Comparison of ENCODE assay signal across 8 cellular contexts in genomic region chr7:134865001-134865845, GRCh38.
DNase-seq lines count a peak whose midpoint lies in the region; ATAC-seq, FAIRE-seq and TF ChIP-seq lines count a peak whose summit lies in the region.

No MANE protein-coding gene starts in this region.

- RAD21 ChIA-PET in GM12878 (lab: Charles Lee; ENCODE audit: unreplicated experiment), result interaction anchor here (0.6 to 2.4 kb wide), 6 partner anchors 35 to 236 kb away, joined by 3 to 7 read pairs (median 3); no protein-coding TSS in a partner anchor

- CTCF ChIA-PET in GM12878 (lab: Yijun Ruan, JAX) (interaction anchor here (0.8 to 1.8 kb wide), 6 partner anchors 14 to 371 kb away, joined by 3 to 8 read pairs (median 4); no protein-coding TSS in a partner anchor), Calu3 (lab: Charles Lee) (no interaction called here)

- no peak overlapping the region for H3K4me3 Mint-ChIP-seq in Calu3 (ENCODE audit: low read depth, unreplicated experiment)

- 1% methylated on average over 9 of the region's 9 CpGs for WGBS in GM12878 (ENCODE audit: insufficient coverage, insufficient replicate concordance, low lambda C conversion rate, missing lambda C conversion rate)
- WGBS in aorta, 2 donors, result 9 to 12% methylated on average over 9 of the region's 9 CpGs

- H3K27ac ChIP-seq in GM12878 (ENCODE audit: control insufficient read depth, insufficient read depth) (no peak overlapping the region), muscle layer of duodenum (ENCODE audit: low read length) (peak overlapping the region; percentile 82), aorta (ENCODE audit: low read depth in 1 of 2, low read length in 2 of 2) (peak overlapping the region; percentile 73 to 90)

- H3K9me3 Mint-ChIP-seq in Calu3 (ENCODE audit: low read depth, unreplicated experiment), result no peaks in the 10 kb centered on the region

- no peak overlapping the region for H3K4me3 ChIP-seq in GM12878
- H3K4me3 ChIP-seq in muscle layer of duodenum (ENCODE audit: low read depth in 1 of 2, low read length in 2 of 2), result peak overlapping the region; percentile 20 to 30
- no peak overlapping the region for H3K4me3 ChIP-seq in aorta (ENCODE audit: low read length in 2 of 2)

- TF ChIP-seq CTCF in GM12878 (IDR thresholded peaks at IDR 0.05 in 2 of 3, conservative IDR thresholded peaks at IDR 0.05 in 1 of 3; ENCODE audit: control insufficient read depth in 2 of 3, extremely low read depth in 1 of 3, insufficient read depth in 1 of 3, low read depth in 3 of 3, low read length in 3 of 3) (no peak), Calu3 (IDR thresholded peaks at IDR 0.05; ENCODE audit: unreplicated experiment) (no peak)

- no peaks in the 10 kb centered on the region for H3K79me2 ChIP-seq in GM12878 (ENCODE audit: control insufficient read depth, insufficient read depth, low read length)

- in situ Hi-C loops in GM12878 (cut with MboI), result no loop called here

- no peak for TF ChIP-seq POLR2A in GM12878 (IDR thresholded peaks at IDR 0.05; ENCODE audit: low read depth, low read length)

- no TSS peak for BruUV-seq in GM12878 (replicated peaks; lab: Mats Ljungman, UMichigan)
- BruUV-seq in Calu3 (replicated peaks; lab: Mats Ljungman, UMichigan), result no TSS peak

- peak overlapping the region; percentile 23 for H2AFZ ChIP-seq in GM12878 (ENCODE audit: control insufficient read depth, low read depth, low read length)

- POLR2A ChIA-PET in GM12878 (lab: Charles Lee), result no interaction called here

- no peaks in the 10 kb centered on the region for H3K27me3 Mint-ChIP-seq in Calu3 (ENCODE audit: unreplicated experiment)

- H3K27ac Mint-ChIP-seq in Calu3 (ENCODE audit: unreplicated experiment), result no peak overlapping the region

- no peaks in the 10 kb centered on the region for H3K36me3 ChIP-seq in GM12878 (ENCODE audit: control insufficient read depth in 2 of 2, insufficient read depth in 2 of 2, low read length in 1 of 2)
- H3K36me3 ChIP-seq in muscle layer of duodenum (ENCODE audit: control insufficient read depth in 1 of 2, insufficient read depth in 2 of 2, low read length in 2 of 2), result peaks cover 9 to 17% of the 10 kb centered on the region in 2 donors
- peaks cover 2 to 4% of the 10 kb centered on the region in 2 donors for H3K36me3 ChIP-seq in aorta (ENCODE audit: control insufficient read depth in 1 of 2, insufficient read depth in 2 of 2, low read length in 1 of 2)

- H3K4me1 ChIP-seq in GM12878 (ENCODE audit: control insufficient read depth, insufficient read depth, low read length) (no peaks in the 10 kb centered on the region), muscle layer of duodenum (ENCODE audit: control insufficient read depth in 1 of 2, insufficient read depth in 2 of 2, low read length in 2 of 2) (peaks cover 18 to 52% of the 10 kb centered on the region in 2 donors), aorta (ENCODE audit: control insufficient read depth in 1 of 2, insufficient read depth in 2 of 2, low read length in 2 of 2) (peaks cover 2 to 41% of the 10 kb centered on the region in 2 donors)

- H3K9ac ChIP-seq in GM12878 (ENCODE audit: control insufficient read depth, insufficient read depth, low read length), result no peak overlapping the region

- H4K20me1 ChIP-seq in GM12878 (ENCODE audit: control insufficient read depth, insufficient read depth), result no peaks in the 10 kb centered on the region

- FAIRE-seq in GM12878 (lab: Jason Lieb, UNC), result peak; percentile 44

- no peak for TF ChIP-seq RAD21 in GM12878 (IDR thresholded peaks at IDR 0.05; ENCODE audit: insufficient read depth, low read depth, low read length)

- H3K9me3 ChIP-seq in GM12878 (replicated peaks; ENCODE audit: control insufficient read depth, insufficient read depth, low read length) (no peaks in the 10 kb centered on the region), muscle layer of duodenum (ENCODE audit: control insufficient read depth in 1 of 2, low read length in 2 of 2) (no peaks in the 10 kb centered on the region), aorta (ENCODE audit: control insufficient read depth, low read length) (no peaks in the 10 kb centered on the region)

- SMC1A ChIA-PET in GM12878 (lab: Charles Lee; ENCODE audit: uncharacterized antibody, unreplicated experiment), result interaction anchor here (1.0 to 1.8 kb wide), 8 partner anchors 15 to 306 kb away, joined by 3 to 6 read pairs (median 4); no protein-coding TSS in a partner anchor

- DNase-seq in GM12878 (ENCODE audit: low read depth, low spot score) (peak; percentile 19), aorta (no peak), ecto neural progenitor cell (ENCODE audit: low spot score) (no peak), Calu3 (no peak)

- no peaks in the 10 kb centered on the region for H3K4me1 Mint-ChIP-seq in Calu3 (ENCODE audit: low read depth, unreplicated experiment)

- H3K36me3 Mint-ChIP-seq in Calu3 (ENCODE audit: insufficient read depth, unreplicated experiment), result no peaks in the 10 kb centered on the region

- ATAC-seq in GM18520 (IDR thresholded peaks at IDR 0.05; ENCODE audit: unreplicated experiment) (peak; percentile 67), HG03520 (IDR thresholded peaks at IDR 0.05; ENCODE audit: unreplicated experiment) (peak; percentile 67), GM12878 (peak; percentile 91), aorta (ENCODE audit: low FRiP score) (peak; percentile 61), GM21619 (IDR thresholded peaks at IDR 0.05; ENCODE audit: unreplicated experiment) (no peak)

- H3K4me2 ChIP-seq in GM12878 (ENCODE audit: control insufficient read depth, insufficient read depth), result no peak overlapping the region

- 0 out of 4 replicates have a peak, but pooled peaks of 1 of the 2 experiments have one; percentile 28 for TF ChIP-seq EP300 in GM12878 (IDR thresholded peaks at IDR 0.05; ENCODE audit: borderline replicate concordance in 1 of 2, control insufficient read depth in 1 of 2, low read depth in 2 of 2, low read length in 2 of 2)

- no peaks in the 10 kb centered on the region for H3K27me3 ChIP-seq in GM12878 (replicated peaks in 1 of 2; ENCODE audit: control insufficient read depth in 2 of 2, insufficient read depth in 2 of 2, low read length in 1 of 2)
- no peaks in the 10 kb centered on the region for H3K27me3 ChIP-seq in muscle layer of duodenum (ENCODE audit: low read depth, low read length)
- no peaks in the 10 kb centered on the region for H3K27me3 ChIP-seq in aorta (ENCODE audit: control insufficient read depth in 1 of 2, insufficient read depth in 2 of 2, low read length in 1 of 2)

- intact Hi-C loops in GM12878 (cut with micrococcal nuclease; ENCODE audit: unreplicated experiment) (no loop called here), aorta (cut with DNase I) (no loop called here), Calu3 (cut with micrococcal nuclease; ENCODE audit: unreplicated experiment) (loop anchor here (10.0 kb wide), 1 partner anchor 230 kb away; no protein-coding TSS in a partner anchor)

TF ChIP-seq in GM12878, 131 proteins besides CTCF, POLR2A, EP300 and RAD21 (continues in another document):
- TF ChIP-seq MAX (IDR thresholded peaks at IDR 0.05; ENCODE audit: low read depth, low read length) (no peak), SPI1 (IDR thresholded peaks at IDR 0.05; ENCODE audit: borderline replicate concordance, insufficient read depth, low read depth, low read length) (peak; percentile 87), NKRF (conservative IDR thresholded peaks at IDR 0.05) (0 out of 2 replicates have a peak, but pooled peaks have one; percentile 10), CBX5 (IDR thresholded peaks at IDR 0.05; ENCODE audit: low read depth) (no peak), SUZ12 (IDR thresholded peaks at IDR 0.05; ENCODE audit: unreplicated experiment) (no peak), SMC3 (IDR thresholded peaks at IDR 0.05; ENCODE audit: borderline replicate concordance, low read length) (no peak), ZNF24 (IDR thresholded peaks at IDR 0.05) (no peak), NR2F1 (conservative IDR thresholded peaks at IDR 0.05) (peak; percentile 57; the same call in 1 of the 2 replicates), ZZZ3 (IDR thresholded peaks at IDR 0.05; ENCODE audit: control insufficient read depth, insufficient read length, low read depth) (no peak), EZH2 (IDR thresholded peaks at IDR 0.05; ENCODE audit: borderline replicate concordance, control insufficient read depth, low read depth, low read length) (no peak), RUNX3 (IDR thresholded peaks at IDR 0.05; ENCODE audit: low read length) (peak; percentile 60)

Comparison
In these comparisons a context has a peak if more than half of its experiments do, and no peak if none do; other contexts are left out.
1. H3K4me3 ChIP-seq: peak in muscle layer of duodenum (2 of 2); none in GM12878 (single experiment) and aorta (0 of 2).